ENCODE assay signal across 19 cellular contexts in genomic region chr1:155260276-155260675, GRCh38. TPM values are rescaled to one million over a fixed set of nuclear protein-coding genes. Genes with fewer than 3 reads are reported as not detected.
DNase-seq lines count a peak whose midpoint lies in the region; ATAC-seq and TF ChIP-seq lines count a peak whose summit lies in the region.
"Had no signal": no experiment of that assay in that cellular context is flagged by ENCODE, and none has a peak within 500 bp of the region (broad histone marks: within the 10 kb centered on the region; RNA-seq: fewer than 3 reads in every experiment).

No MANE protein-coding gene starts in this region.

- H3K27ac ChIP-seq in OCI-LY3 (ENCODE audit: low read length): no peak overlapping the region
- H3K27ac ChIP-seq: adrenal gland had no signal

- H3K4me1 ChIP-seq in OCI-LY3 (ENCODE audit: low read length) (peaks cover 14% of the 10 kb centered on the region), skeletal muscle satellite cell (ENCODE audit: control insufficient read depth, insufficient read depth, low read length) (peaks cover 22% of the 10 kb centered on the region)

- no peak overlapping the region for H2AFZ ChIP-seq in OCI-LY3 (ENCODE audit: low read depth, low read length)

- H3K9me3 ChIP-seq in OCI-LY3 (ENCODE audit: insufficient read depth, low read length) (no peaks in the 10 kb centered on the region), skeletal muscle satellite cell (replicated peaks; ENCODE audit: low read length) (no peaks in the 10 kb centered on the region)
- H3K9me3 ChIP-seq: adrenal gland, esophagus squamous epithelium, tibial nerve had no signal

- H3K9me3 Mint-ChIP-seq in activated T-cell treated with anti-CD3 and anti-CD28 coated beads, Interleukin-2, amount 50 U/mL, for 72 hours: no peaks in the 10 kb centered on the region
- peaks cover 0 to 4% (median 0%) of the 10 kb centered on the region in 5 experiments for H3K9me3 Mint-ChIP-seq in brain

- H4K20me1 ChIP-seq in OCI-LY3 (ENCODE audit: insufficient read depth, low read length): no peaks in the 10 kb centered on the region

- H3K9ac ChIP-seq in OCI-LY3 (ENCODE audit: low read length): no peak overlapping the region
- peak overlapping the region; percentile 86 for H3K9ac ChIP-seq in skeletal muscle satellite cell (ENCODE audit: low read depth, low read length)

- H3K4me3 Mint-ChIP-seq in activated T-cell treated with anti-CD3 and anti-CD28 coated beads, Interleukin-2, amount 50 U/mL, for 72 hours: peak overlapping the region in 1 of 2 donors; percentile 99
- H3K4me3 Mint-ChIP-seq in brain: peak overlapping the region; percentile 90 to 98 (median 95)

- peak overlapping the region; percentile 94; the same call in 1 of the 2 replicates for H3K4me2 ChIP-seq in OCI-LY3 (ENCODE audit: low read length)
- peak overlapping the region; percentile 94 for H3K4me2 ChIP-seq in skeletal muscle satellite cell (ENCODE audit: low read length)

- peak overlapping the region; percentile 98 for H3K27ac Mint-ChIP-seq in activated T-cell treated with anti-CD3 and anti-CD28 coated beads, Interleukin-2, amount 50 U/mL, for 72 hours
- peak overlapping the region in 2 of 5 experiments; percentile 14 to 96 for H3K27ac Mint-ChIP-seq in brain

- peaks cover 56% of the 10 kb centered on the region for H3K4me1 Mint-ChIP-seq in activated T-cell treated with anti-CD3 and anti-CD28 coated beads, Interleukin-2, amount 50 U/mL, for 72 hours (ENCODE audit: low read depth)
- H3K4me1 Mint-ChIP-seq in brain: peaks cover 44% of the 10 kb centered on the region

- TF ChIP-seq CTCF in OCI-LY3 (IDR thresholded peaks at IDR 0.05; ENCODE audit: low read depth, low read length): no peak
- no peak for TF ChIP-seq CTCF in brain (conservative IDR thresholded peaks at IDR 0.05)

- ATAC-seq in activated T-cell treated with anti-CD3 and anti-CD28 coated beads, Interleukin-2, amount 50 U/mL, for 72 hours (replicated peaks in 1 of 2): no peak
- ATAC-seq in HG03280 (IDR thresholded peaks at IDR 0.05; ENCODE audit: unreplicated experiment) (no peak), GM19324 (IDR thresholded peaks at IDR 0.05; ENCODE audit: low FRiP score, unreplicated experiment) (no peak), HG03439 (IDR thresholded peaks at IDR 0.05; ENCODE audit: unreplicated experiment) (no peak)
- ATAC-seq: HCT116, left lobe of liver had no signal

- peaks cover 20% of the 10 kb centered on the region for H3K79me2 ChIP-seq in OCI-LY3 (ENCODE audit: low read length)

- DNase-seq in activated T-cell treated with anti-CD3 and anti-CD28 coated beads, Interleukin-2, amount 50 U/mL, for 72 hours: no peak
- no peak for DNase-seq in activated T-cell treated with anti-CD3 and anti-CD28 coated beads for 4 hours
- DNase-seq: adrenal gland, DMS79, esophagus squamous epithelium, NCI-H1105, NCI-H446, nucleus accumbens, T-helper 1 cell had no signal

- H3K36me3 ChIP-seq in OCI-LY3 (replicated peaks; ENCODE audit: low read depth, low read length) (peaks cover 47% of the 10 kb centered on the region), skeletal muscle satellite cell (ENCODE audit: insufficient read depth, low read length) (peaks cover 45% of the 10 kb centered on the region)

- H3K4me3 ChIP-seq in OCI-LY3 (ENCODE audit: low read length): no peak overlapping the region
- no peak overlapping the region for H3K4me3 ChIP-seq in skeletal muscle satellite cell (ENCODE audit: low read length)
- H3K4me3 ChIP-seq: adrenal gland had no signal

- peaks cover 11 to 51% of the 10 kb centered on the region in 2 donors for H3K36me3 Mint-ChIP-seq in activated T-cell treated with anti-CD3 and anti-CD28 coated beads, Interleukin-2, amount 50 U/mL, for 72 hours (ENCODE audit: insufficient read depth in 2 of 2)
- H3K36me3 Mint-ChIP-seq in brain: peaks cover 67% of the 10 kb centered on the region

- H3K27me3 Mint-ChIP-seq in activated T-cell treated with anti-CD3 and anti-CD28 coated beads, Interleukin-2, amount 50 U/mL, for 72 hours (ENCODE audit: low read depth): no peaks in the 10 kb centered on the region
- H3K27me3 Mint-ChIP-seq in brain: peaks cover 10% of the 10 kb centered on the region

- H3K27me3 ChIP-seq in OCI-LY3 (ENCODE audit: low read depth, low read length): no peaks in the 10 kb centered on the region
- H3K27me3 ChIP-seq in skeletal muscle satellite cell (ENCODE audit: control insufficient read depth, insufficient read depth, low read length): no peaks in the 10 kb centered on the region
- H3K27me3 ChIP-seq: adrenal gland, esophagus squamous epithelium, tibial nerve had no signal

RNA-seq across cellular contexts. Expression of gene SCAMP3, which starts 1.9 kb away (rescaled TPM):
- 100 to 1,000 TPM; 112 to 114 TPM for total RNA-seq in activated T-cell treated with anti-CD3 and anti-CD28 coated beads, Interleukin-2, amount 50 U/mL, for 72 hours
- 118 TPM for polyA plus RNA-seq in brain (ENCODE audit: insufficient read depth, low read depth, low replicate concordance)
- total RNA-seq in skeletal muscle satellite cell (2012; rRNA removed): 29.9 and 45.0 TPM in 2 replicates

RNA-seq across cellular contexts. Expression of gene ENTREP3, which starts 5.0 kb away (rescaled TPM):
- 10 to 100 TPM; 30.7 to 33.8 TPM for total RNA-seq in activated T-cell treated with anti-CD3 and anti-CD28 coated beads, Interleukin-2, amount 50 U/mL, for 72 hours
- polyA plus RNA-seq in brain (ENCODE audit: insufficient read depth, low read depth, low replicate concordance): 40.8 TPM
- total RNA-seq in skeletal muscle satellite cell (2012; rRNA removed): 7.4 and 8.3 TPM in 2 replicates

RNA-seq across cellular contexts. Expression of gene CLK2, which starts 13.0 kb away (rescaled TPM):
- total RNA-seq in activated T-cell treated with anti-CD3 and anti-CD28 coated beads, Interleukin-2, amount 50 U/mL, for 72 hours: 10 to 100 TPM; 72.4 to 77.9 TPM
- 29.7 TPM for polyA plus RNA-seq in brain (ENCODE audit: insufficient read depth, low read depth, low replicate concordance)
- 17.7 and 23.4 TPM in 2 replicates for total RNA-seq in skeletal muscle satellite cell (2012; rRNA removed)

RNA-seq across cellular contexts. Expression of gene HCN3, which starts 17.0 kb away (rescaled TPM):
- 1 to 10 TPM; 3.6 to 4.1 TPM for total RNA-seq in activated T-cell treated with anti-CD3 and anti-CD28 coated beads, Interleukin-2, amount 50 U/mL, for 72 hours
- 22.3 TPM for polyA plus RNA-seq in brain (ENCODE audit: insufficient read depth, low read depth, low replicate concordance)
- 0.25 and 0.44 TPM in 2 replicates for total RNA-seq in skeletal muscle satellite cell (2012; rRNA removed)

RNA-seq across cellular contexts. Expression of gene PKLR, which starts 41.0 kb away (rescaled TPM):
- not detected for total RNA-seq in activated T-cell treated with anti-CD3 and anti-CD28 coated beads, Interleukin-2, amount 50 U/mL, for 72 hours
- 0.17 TPM for polyA plus RNA-seq in brain (ENCODE audit: insufficient read depth, low read depth, low replicate concordance)
- not detected in 2 replicates for total RNA-seq in skeletal muscle satellite cell (2012; rRNA removed)
- total RNA-seq: HT1080 had no signal
